In the genomic region with DNA sequence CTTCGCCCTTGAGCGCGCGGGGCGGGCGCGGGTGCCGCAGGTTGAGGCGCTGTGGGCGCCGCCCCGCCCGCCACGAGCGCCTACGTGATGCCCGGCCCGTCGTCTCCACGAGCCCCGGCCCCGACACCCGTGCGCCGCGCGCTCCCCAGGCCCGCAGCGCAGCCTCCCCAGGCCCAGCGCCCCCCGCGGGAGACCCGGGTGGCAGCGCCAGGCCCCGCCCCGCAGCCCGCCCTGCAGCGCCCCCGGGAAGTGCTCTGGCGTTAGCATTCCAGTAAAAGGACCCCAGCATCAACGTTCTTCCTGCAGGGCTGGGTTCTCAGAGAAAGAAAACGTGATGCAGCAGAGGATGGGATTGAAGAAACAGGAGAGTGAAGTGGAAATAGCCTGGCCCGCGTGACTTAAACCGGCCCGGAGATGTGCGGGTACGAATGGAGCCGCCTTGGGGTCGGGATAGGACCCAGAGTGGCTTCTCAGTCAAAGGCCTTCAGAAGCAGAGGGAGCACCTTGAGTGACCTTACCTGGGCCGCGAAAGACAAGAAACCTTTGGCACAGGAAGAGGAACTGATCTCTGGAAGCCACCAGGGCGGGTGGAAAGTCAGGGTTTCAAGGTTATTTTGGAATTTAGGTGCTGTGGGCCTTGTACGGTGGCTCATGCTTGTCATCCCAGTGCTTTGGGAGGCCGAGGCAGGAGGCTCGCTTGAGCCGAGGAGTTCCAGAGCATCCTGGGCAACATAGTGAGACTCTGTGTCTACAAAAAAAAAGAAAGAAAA, we compare ENCODE assay signal across 8 cellular contexts. TPM values are rescaled to one million over a fixed set of nuclear protein-coding genes. Genes with fewer than 3 reads are reported as not detected.
DNase-seq lines count a peak whose midpoint lies in the region; ATAC-seq and TF ChIP-seq lines count a peak whose summit lies in the region.

No MANE protein-coding gene starts in this region.

- ATAC-seq in GM19372 (IDR thresholded peaks at IDR 0.05; ENCODE audit: low read depth, unreplicated experiment) (peak; percentile 33), HG03460 (IDR thresholded peaks at IDR 0.05; ENCODE audit: unreplicated experiment) (peak; percentile 32)

- H3K79me2 ChIP-seq in osteoblast (ENCODE audit: insufficient read depth, low read length), result peaks cover 60% of the 10 kb centered on the region

- H4K20me1 ChIP-seq in osteoblast (ENCODE audit: insufficient read depth, low read length), result peaks cover 14% of the 10 kb centered on the region

- H3K9me3 ChIP-seq in osteoblast (ENCODE audit: low read depth, low read length), result no peaks in the 10 kb centered on the region

- peak overlapping the region; percentile 91 for H2AFZ ChIP-seq in osteoblast (ENCODE audit: low read length)

- TF ChIP-seq CTCF in fibroblast of villous mesenchyme (IDR thresholded peaks at IDR 0.05; ENCODE audit: insufficient read depth, low read depth, low read length) (no peak), osteoblast (IDR thresholded peaks at IDR 0.05; ENCODE audit: extremely low read depth, low read depth, low read length) (no peak)

- H3K36me3 ChIP-seq in osteoblast (ENCODE audit: insufficient read depth, low read length), result peaks cover 13% of the 10 kb centered on the region

- peak overlapping the region; percentile 79 for H3K4me3 ChIP-seq in fibroblast of villous mesenchyme (ENCODE audit: low read depth, low read length)
- peak overlapping the region; percentile 88 for H3K4me3 ChIP-seq in osteoblast (ENCODE audit: insufficient read depth, low read length)

- DNase-seq in COR-L47 (lab: John Stamatoyannopoulos, UW) (peak; percentile 26), fibroblast of villous mesenchyme (ENCODE audit: low read depth) (no peak), osteoblast (ENCODE audit: insufficient read length, low spot score, missing footprints) (peak; percentile 92), Ammon's horn (ENCODE audit: low spot score) (no peak), NCI-H2196 (lab: John Stamatoyannopoulos, UW; ENCODE audit: unreplicated experiment) (no peak)
- DNase-seq in activated CD8-positive, alpha-beta memory T cell treated with anti-CD3 and anti-CD28 coated beads, Interleukin-2, amount 50 U/mL, for 4 hours, result peak; percentile 46

- H3K4me1 ChIP-seq in osteoblast (ENCODE audit: insufficient read depth, low read length), result peaks cover 25% of the 10 kb centered on the region

- H3K27me3 ChIP-seq in osteoblast (ENCODE audit: insufficient read depth, low read length), result no peaks in the 10 kb centered on the region

- peak overlapping the region; percentile 75 for H3K27ac ChIP-seq in osteoblast (ENCODE audit: low read depth, low read length)

- H3K4me2 ChIP-seq in osteoblast (ENCODE audit: insufficient read depth, low read length), result peak overlapping the region; percentile 94

RNA-seq across cellular contexts. Expression of a gene that starts 1.8 kb away (rescaled TPM):
- total RNA-seq in fibroblast of villous mesenchyme (120 and 145 TPM in 2 replicates), osteoblast (71.6 and 80.0 TPM in 2 replicates)

Comparison
In these comparisons a context has a peak if more than half of its experiments do, and no peak if none do; other contexts are left out.
1. DNase-seq: peak in COR-L47 (single experiment), activated CD8-positive, alpha-beta memory T cell treated with anti-CD3 and anti-CD28 coated beads, Interleukin-2, amount 50 U/mL, for 4 hours (single experiment) and osteoblast (single experiment); none in fibroblast of villous mesenchyme (single experiment), Ammon's horn (single experiment) and NCI-H2196 (single experiment).